In the genomic region with DNA sequence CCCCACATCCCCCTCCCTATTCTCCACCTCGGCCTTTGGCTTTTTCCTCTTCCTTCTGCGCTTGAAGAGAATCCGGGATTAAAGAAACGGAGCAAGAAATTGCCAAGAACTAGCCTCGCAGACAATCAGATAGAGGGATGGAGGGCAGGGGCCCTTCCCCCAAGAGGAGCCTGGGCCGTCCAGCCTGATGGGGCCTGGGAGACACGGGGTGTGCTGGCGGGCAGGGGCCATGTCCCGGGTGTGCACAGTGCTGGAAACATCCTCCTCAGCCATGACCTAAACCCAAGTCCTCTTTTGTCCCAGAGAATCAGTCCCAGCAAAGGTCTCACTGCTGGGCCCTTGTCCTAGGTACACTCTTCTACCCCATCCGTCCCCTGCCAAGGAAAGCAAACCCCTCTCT, we compare ENCODE assay signal across 34 cellular contexts. TPM values are rescaled to one million over a fixed set of nuclear protein-coding genes. Genes with fewer than 3 reads are reported as not detected.
"Had no signal": no experiment of that assay in that cellular context is flagged by ENCODE, and none has a peak within 500 bp of the region (broad histone marks: within the 10 kb centered on the region; RNA-seq: fewer than 3 reads in every experiment).

No MANE protein-coding gene starts in this region.

- H3K4me3 ChIP-seq: adrenal gland, body of pancreas, esophagus muscularis mucosa, gastrocnemius medialis had no signal

- H3K4me1 ChIP-seq: adrenal gland, body of pancreas, esophagus muscularis mucosa, foreskin keratinocyte, gastrocnemius medialis had no signal

- H3K27me3 Mint-ChIP-seq: activated CD4-positive, alpha-beta memory T cell treated with anti-CD3 and anti-CD28 coated beads for 36 hours; activated CD4-positive, alpha-beta T cell treated with anti-CD3 and anti-CD28 coated beads for 36 hours; activated CD4-positive, alpha-beta T cell treated with anti-CD3 and anti-CD28 coated beads, Interleukin-2, amount 10 ng/mL, durations not matched to agents 24 days and 14 days; activated naive CD4-positive, alpha-beta T cell treated with anti-CD3 and anti-CD28 coated beads, Interleukin-2, amount 50 U/mL, for 24 hours; activated naive CD8-positive, alpha-beta T cell treated with anti-CD3 and anti-CD28 coated beads, Interleukin-2, amount 50 U/mL, for 24 hours had no signal

- H3K27ac ChIP-seq: adrenal gland, body of pancreas, esophagus muscularis mucosa, foreskin keratinocyte, gastrocnemius medialis had no signal

- H3K9me3 ChIP-seq: adrenal gland, body of pancreas, esophagus muscularis mucosa, gastrocnemius medialis had no signal

- H3K36me3 Mint-ChIP-seq: activated CD4-positive, alpha-beta memory T cell treated with anti-CD3 and anti-CD28 coated beads for 36 hours; activated CD8-positive, alpha-beta memory T cell treated with anti-CD3 and anti-CD28 coated beads, Interleukin-2, amount 10 ng/mL, durations not matched to agents 7 days and 5 days; activated naive CD4-positive, alpha-beta T cell treated with anti-CD3 and anti-CD28 coated beads, Interleukin-2, amount 50 U/mL, for 24 hours; activated naive CD8-positive, alpha-beta T cell treated with anti-CD3 and anti-CD28 coated beads for 36 hours had no signal

- H3K4me3 Mint-ChIP-seq: activated CD4-positive, alpha-beta memory T cell treated with anti-CD3 and anti-CD28 coated beads for 36 hours; activated CD4-positive, alpha-beta T cell treated with anti-CD3 and anti-CD28 coated beads for 36 hours; activated CD4-positive, alpha-beta T cell treated with anti-CD3 and anti-CD28 coated beads, Interleukin-2, amount 10 ng/mL, durations not matched to agents 24 days and 14 days; activated CD8-positive, alpha-beta memory T cell treated with anti-CD3 and anti-CD28 coated beads, Interleukin-2, amount 10 ng/mL, durations not matched to agents 7 days and 5 days; activated CD8-positive, alpha-beta T cell treated with anti-CD3 and anti-CD28 coated beads, Interleukin-2, amount 10 ng/mL, durations not matched to agents 7 days and 5 days; activated naive CD4-positive, alpha-beta T cell treated with anti-CD3 and anti-CD28 coated beads for 36 hours; activated naive CD4-positive, alpha-beta T cell treated with anti-CD3 and anti-CD28 coated beads, Interleukin-2, amount 50 U/mL, for 24 hours; activated naive CD8-positive, alpha-beta T cell treated with anti-CD3 and anti-CD28 coated beads for 36 hours; activated naive CD8-positive, alpha-beta T cell treated with anti-CD3 and anti-CD28 coated beads, Interleukin-2, amount 50 U/mL, for 24 hours; activated T-helper 1 cell treated with anti-CD3 and anti-CD28 coated beads, Interleukin-12 subunit alpha, Interleukin-12 subunit beta, Interleukin-2, Interleukin-4 antibody, amounts not matched to agents 30 ng/mL and 10 ng/mL and 1 ng/mL, durations not matched to agents 14 hours and 24 hours and 36 hours; effector memory CD8-positive, alpha-beta T cell had no signal

- ATAC-seq: activated CD4-positive, alpha-beta T cell treated with anti-CD3 and anti-CD28 coated beads for 36 hours; activated CD8-positive, alpha-beta memory T cell treated with anti-CD3 and anti-CD28 coated beads, Interleukin-2, amount 10 ng/mL, durations not matched to agents 7 days and 5 days; activated CD8-positive, alpha-beta T cell treated with anti-CD3 and anti-CD28 coated beads, Interleukin-2, amount 10 ng/mL, durations not matched to agents 7 days and 5 days; activated naive CD8-positive, alpha-beta T cell treated with anti-CD3 and anti-CD28 coated beads, Interleukin-2, amount 50 U/mL, for 24 hours; body of pancreas; effector memory CD8-positive, alpha-beta T cell; foreskin keratinocyte; gastrocnemius medialis had no signal

- H3K27me3 ChIP-seq: adrenal gland, body of pancreas, gastrocnemius medialis had no signal

- H3K36me3 ChIP-seq: adrenal gland, esophagus muscularis mucosa, gastrocnemius medialis had no signal

- H3K9me3 Mint-ChIP-seq: activated CD4-positive, alpha-beta memory T cell treated with anti-CD3 and anti-CD28 coated beads for 36 hours; activated CD4-positive, alpha-beta T cell treated with anti-CD3 and anti-CD28 coated beads, Interleukin-2, amount 10 ng/mL, durations not matched to agents 24 days and 14 days; activated naive CD4-positive, alpha-beta T cell treated with anti-CD3 and anti-CD28 coated beads for 36 hours; activated naive CD4-positive, alpha-beta T cell treated with anti-CD3 and anti-CD28 coated beads, Interleukin-2, amount 50 U/mL, for 24 hours; activated naive CD8-positive, alpha-beta T cell treated with anti-CD3 and anti-CD28 coated beads for 36 hours; activated naive CD8-positive, alpha-beta T cell treated with anti-CD3 and anti-CD28 coated beads, Interleukin-2, amount 50 U/mL, for 24 hours; activated T-helper 1 cell treated with anti-CD3 and anti-CD28 coated beads, Interleukin-12 subunit alpha, Interleukin-12 subunit beta, Interleukin-2, Interleukin-4 antibody, amounts not matched to agents 30 ng/mL and 10 ng/mL and 1 ng/mL, durations not matched to agents 14 hours and 24 hours and 36 hours; activated T-helper 2 cell treated with anti-CD3 and anti-CD28 coated beads, Interferon-gamma antibody, Interleukin-2, Interleukin-4, amounts not matched to agents 10 μg/mL and 5 μg/mL and 100 μg/mL, durations not matched to agents 14 hours and 24 hours and 36 hours; effector memory CD8-positive, alpha-beta T cell had no signal

- H3K27ac Mint-ChIP-seq: activated CD4-positive, alpha-beta memory T cell treated with anti-CD3 and anti-CD28 coated beads for 36 hours; activated CD4-positive, alpha-beta T cell treated with anti-CD3 and anti-CD28 coated beads for 36 hours; activated CD4-positive, alpha-beta T cell treated with anti-CD3 and anti-CD28 coated beads, Interleukin-2, amount 10 ng/mL, durations not matched to agents 24 days and 14 days; activated CD8-positive, alpha-beta memory T cell treated with anti-CD3 and anti-CD28 coated beads, Interleukin-2, amount 10 ng/mL, durations not matched to agents 7 days and 5 days; activated CD8-positive, alpha-beta T cell treated with anti-CD3 and anti-CD28 coated beads, Interleukin-2, amount 10 ng/mL, durations not matched to agents 7 days and 5 days; activated naive CD4-positive, alpha-beta T cell treated with anti-CD3 and anti-CD28 coated beads for 36 hours; activated naive CD4-positive, alpha-beta T cell treated with anti-CD3 and anti-CD28 coated beads, Interleukin-2, amount 50 U/mL, for 24 hours; activated naive CD8-positive, alpha-beta T cell treated with anti-CD3 and anti-CD28 coated beads for 36 hours; activated naive CD8-positive, alpha-beta T cell treated with anti-CD3 and anti-CD28 coated beads, Interleukin-2, amount 50 U/mL, for 24 hours; activated T-helper 1 cell treated with anti-CD3 and anti-CD28 coated beads, Interleukin-12 subunit alpha, Interleukin-12 subunit beta, Interleukin-2, Interleukin-4 antibody, amounts not matched to agents 30 ng/mL and 10 ng/mL and 1 ng/mL, durations not matched to agents 14 hours and 24 hours and 36 hours; activated T-helper 2 cell treated with anti-CD3 and anti-CD28 coated beads, Interferon-gamma antibody, Interleukin-2, Interleukin-4, amounts not matched to agents 10 μg/mL and 5 μg/mL and 100 μg/mL, durations not matched to agents 14 hours and 24 hours and 36 hours; effector memory CD8-positive, alpha-beta T cell had no signal

- H3K4me1 Mint-ChIP-seq: activated CD4-positive, alpha-beta T cell treated with anti-CD3 and anti-CD28 coated beads for 36 hours; activated CD4-positive, alpha-beta T cell treated with anti-CD3 and anti-CD28 coated beads, Interleukin-2, amount 10 ng/mL, durations not matched to agents 24 days and 14 days; activated naive CD4-positive, alpha-beta T cell treated with anti-CD3 and anti-CD28 coated beads, Interleukin-2, amount 50 U/mL, for 24 hours; activated naive CD8-positive, alpha-beta T cell treated with anti-CD3 and anti-CD28 coated beads for 36 hours; activated naive CD8-positive, alpha-beta T cell treated with anti-CD3 and anti-CD28 coated beads, Interleukin-2, amount 50 U/mL, for 24 hours had no signal

- DNase-seq: activated CD4-positive, alpha-beta memory T cell treated with anti-CD3 and anti-CD28 coated beads for 36 hours; activated CD4-positive, alpha-beta T cell treated with anti-CD3 and anti-CD28 coated beads for 36 hours; activated CD4-positive, alpha-beta T cell treated with anti-CD3 and anti-CD28 coated beads, Interleukin-2, amount 10 ng/mL, durations not matched to agents 24 days and 14 days; activated CD4-positive, CD25-positive, alpha-beta regulatory T cell; activated CD4-positive, CD25-positive, alpha-beta regulatory T cell treated with anti-CD3 and anti-CD28 coated beads, Interleukin-2, amount 50 U/mL, for 72 hours; activated CD8-positive, alpha-beta memory T cell treated with anti-CD3 and anti-CD28 coated beads, Interleukin-2, amount 10 ng/mL, durations not matched to agents 7 days and 5 days; activated CD8-positive, alpha-beta memory T cell treated with anti-CD3 and anti-CD28 coated beads, Interleukin-2, amount 50 U/mL, for 4 hours; activated CD8-positive, alpha-beta T cell treated with anti-CD3 and anti-CD28 coated beads, Interleukin-2, amount 10 ng/mL, durations not matched to agents 7 days and 5 days; activated effector memory CD4-positive, alpha-beta T cell treated with anti-CD3 and anti-CD28 coated beads, Interleukin-2, amount 50 U/mL, for 16 hours; activated naive CD4-positive, alpha-beta T cell treated with anti-CD3 and anti-CD28 coated beads for 36 hours; activated naive CD8-positive, alpha-beta T cell treated with anti-CD3 and anti-CD28 coated beads for 36 hours; activated naive CD8-positive, alpha-beta T cell treated with anti-CD3 and anti-CD28 coated beads, Interleukin-2, amount 50 U/mL, for 24 hours; activated T-cell treated with anti-CD3 and anti-CD28 coated beads, Interleukin-2, amount 50 U/mL, for 1 hour; activated T-cell treated with anti-CD3 and anti-CD28 coated beads, Interleukin-2, amount 50 U/mL, for 48 hours; adrenal gland; amygdala; caudate nucleus; cortex of kidney; dermis blood vessel endothelial cell; effector CD4-positive, alpha-beta T cell; effector memory CD8-positive, alpha-beta T cell; erythroblast; foreskin keratinocyte; gastrocnemius medialis; T-helper 2 cell had no signal

RNA-seq across cellular contexts. Expression of gene LMO1, which starts 47.7 kb away (rescaled TPM):
- total RNA-seq: activated CD4-positive, alpha-beta memory T cell treated with anti-CD3 and anti-CD28 coated beads for 36 hours; activated CD4-positive, alpha-beta T cell treated with anti-CD3 and anti-CD28 coated beads for 36 hours; activated CD4-positive, alpha-beta T cell treated with anti-CD3 and anti-CD28 coated beads, Interleukin-2, amount 10 ng/mL, durations not matched to agents 24 days and 14 days; activated CD8-positive, alpha-beta memory T cell treated with anti-CD3 and anti-CD28 coated beads for 36 hours; activated CD8-positive, alpha-beta memory T cell treated with anti-CD3 and anti-CD28 coated beads, Interleukin-2, amount 10 ng/mL, durations not matched to agents 7 days and 5 days; activated CD8-positive, alpha-beta T cell treated with anti-CD3 and anti-CD28 coated beads, Interleukin-2, amount 10 ng/mL, durations not matched to agents 7 days and 5 days; activated naive CD4-positive, alpha-beta T cell treated with anti-CD3 and anti-CD28 coated beads for 36 hours; activated naive CD8-positive, alpha-beta T cell treated with anti-CD3 and anti-CD28 coated beads for 36 hours; activated T-helper 1 cell treated with anti-CD3 and anti-CD28 coated beads, Interleukin-12 subunit alpha, Interleukin-12 subunit beta, Interleukin-2, Interleukin-4 antibody, amounts not matched to agents 30 ng/mL and 10 ng/mL and 1 ng/mL, durations not matched to agents 14 hours and 24 hours and 36 hours; activated T-helper 2 cell treated with anti-CD3 and anti-CD28 coated beads, Interferon-gamma antibody, Interleukin-2, Interleukin-4, amounts not matched to agents 10 μg/mL and 5 μg/mL and 100 μg/mL, durations not matched to agents 14 hours and 24 hours and 36 hours; aorta; chondrocyte; dermis blood vessel endothelial cell; foreskin keratinocyte; T-helper 1 cell treated with Interleukin-12 subunit alpha and Interleukin-12 subunit beta and Interleukin-4 antibody, amounts not matched to agents 30 ng/mL and 1 ng/mL, for 36 hours had no signal
- polyA plus RNA-seq: aorta, foreskin keratinocyte had no signal
